ENCODE assay signal across 26 cellular contexts in the genomic region with DNA sequence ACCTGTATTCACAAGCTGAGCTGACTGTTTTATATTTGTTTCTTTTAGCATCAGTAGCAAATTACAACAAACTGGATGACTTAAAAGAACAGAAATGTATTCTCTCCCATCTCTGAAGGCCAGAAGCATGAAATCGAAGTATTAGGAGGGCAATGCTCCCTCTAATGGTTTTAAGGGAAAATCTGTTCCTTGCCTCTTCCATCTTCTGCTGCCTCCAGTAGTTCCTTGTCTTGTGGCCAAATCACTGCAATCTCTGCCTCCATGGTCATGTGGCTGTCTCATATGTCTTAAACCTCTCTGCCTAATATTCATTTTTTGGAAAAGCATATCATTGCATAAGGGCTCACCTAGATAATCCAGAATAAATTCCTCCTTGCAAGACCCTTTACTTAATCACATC.
"Had no signal": no experiment of that assay in that cellular context is flagged by ENCODE, and none has a peak within 500 bp of the region (broad histone marks: within the 10 kb centered on the region; RNA-seq: fewer than 3 reads in every experiment).

No MANE protein-coding gene starts in this region.

- H3K4me3 Mint-ChIP-seq: activated CD4-positive, alpha-beta T cell treated with anti-CD3 and anti-CD28 coated beads for 36 hours; activated naive CD8-positive, alpha-beta T cell treated with anti-CD3 and anti-CD28 coated beads for 36 hours; activated T-cell treated with anti-CD3 and anti-CD28 coated beads, Interleukin-2, amount 50 U/mL, for 4 hours; central memory CD8-positive, alpha-beta T cell; nephron progenitor cell; stimulated activated naive CD8-positive, alpha-beta T cell treated with anti-CD3 and anti-CD28 coated beads, Interleukin-15, Interleukin-2, amounts not matched to agents 100 ng/mL and 50 ng/mL, for 24 hours had no signal

- DNase-seq: activated CD4-positive, alpha-beta T cell treated with anti-CD3 and anti-CD28 coated beads for 36 hours; activated CD4-positive, alpha-beta T cell treated with anti-CD3 and anti-CD28 coated beads, Interleukin-2, amount 50 U/mL, for 48 hours; activated CD8-positive, alpha-beta memory T cell treated with anti-CD3 and anti-CD28 coated beads, Interleukin-2, amount 50 U/mL, for 48 hours; activated naive CD4-positive, alpha-beta T cell; activated naive CD8-positive, alpha-beta T cell treated with anti-CD3 and anti-CD28 coated beads for 36 hours; activated T-cell treated with anti-CD3 and anti-CD28 coated beads, Interleukin-2, amount 50 U/mL, for 4 hours; amniotic stem cell; effector CD4-positive, alpha-beta T cell; erythroblast; heart right ventricle; left colon; mesenchymal stem cell; mucosa of descending colon; nephron progenitor cell; pancreas; psoas muscle; right cardiac atrium; substantia nigra; T-helper 1 cell; thyroid gland; upper lobe of right lung had no signal

- H3K27ac Mint-ChIP-seq: activated CD4-positive, alpha-beta T cell treated with anti-CD3 and anti-CD28 coated beads for 36 hours; activated naive CD8-positive, alpha-beta T cell treated with anti-CD3 and anti-CD28 coated beads for 36 hours; activated T-helper 2 cell treated with anti-CD3 and anti-CD28 coated beads, Interferon-gamma antibody, Interleukin-2, Interleukin-4, amounts not matched to agents 10 μg/mL and 5 μg/mL and 100 μg/mL, durations not matched to agents 14 hours and 24 hours and 36 hours; nephron progenitor cell; stimulated activated naive CD8-positive, alpha-beta T cell treated with anti-CD3 and anti-CD28 coated beads, Interleukin-15, Interleukin-2, amounts not matched to agents 100 ng/mL and 50 ng/mL, for 24 hours had no signal

- H3K27me3 ChIP-seq: breast epithelium, heart right ventricle, pancreas, thyroid gland, upper lobe of right lung had no signal

- H3K36me3 ChIP-seq: breast epithelium, heart right ventricle, pancreas, thyroid gland, upper lobe of right lung had no signal

- H3K4me1 ChIP-seq: breast epithelium, heart right ventricle, pancreas, psoas muscle, thyroid gland, upper lobe of right lung had no signal

- H3K9me3 Mint-ChIP-seq: activated naive CD8-positive, alpha-beta T cell treated with anti-CD3 and anti-CD28 coated beads for 36 hours; activated T-cell treated with anti-CD3 and anti-CD28 coated beads, Interleukin-2, amount 50 U/mL, for 4 hours; activated T-helper 2 cell treated with anti-CD3 and anti-CD28 coated beads, Interferon-gamma antibody, Interleukin-2, Interleukin-4, amounts not matched to agents 10 μg/mL and 5 μg/mL and 100 μg/mL, durations not matched to agents 14 hours and 24 hours and 36 hours; central memory CD8-positive, alpha-beta T cell; nephron progenitor cell; stimulated activated naive CD8-positive, alpha-beta T cell treated with anti-CD3 and anti-CD28 coated beads, Interleukin-15, Interleukin-2, amounts not matched to agents 100 ng/mL and 50 ng/mL, for 24 hours had no signal

- H3K27me3 Mint-ChIP-seq: activated naive CD8-positive, alpha-beta T cell treated with anti-CD3 and anti-CD28 coated beads for 36 hours; central memory CD8-positive, alpha-beta T cell; stimulated activated naive CD8-positive, alpha-beta T cell treated with anti-CD3 and anti-CD28 coated beads, Interleukin-15, Interleukin-2, amounts not matched to agents 100 ng/mL and 50 ng/mL, for 24 hours had no signal

- H3K4me3 ChIP-seq: breast epithelium, coronary artery, heart right ventricle, mucosa of descending colon, pancreas, psoas muscle, thyroid gland, upper lobe of right lung had no signal

- H3K4me1 Mint-ChIP-seq: activated CD4-positive, alpha-beta T cell treated with anti-CD3 and anti-CD28 coated beads for 36 hours; central memory CD8-positive, alpha-beta T cell; nephron progenitor cell had no signal

- H3K27ac ChIP-seq: breast epithelium, coronary artery, heart right ventricle, pancreas, psoas muscle, thyroid gland, upper lobe of right lung had no signal

- H3K36me3 Mint-ChIP-seq: activated naive CD8-positive, alpha-beta T cell treated with anti-CD3 and anti-CD28 coated beads for 36 hours had no signal

- ATAC-seq: activated CD4-positive, alpha-beta T cell treated with anti-CD3 and anti-CD28 coated beads for 36 hours; activated T-cell treated with anti-CD3 and anti-CD28 coated beads, Interleukin-2, amount 50 U/mL, for 4 hours; heart right ventricle; left colon; mucosa of descending colon; pancreas; psoas muscle; right cardiac atrium; upper lobe of right lung had no signal
